30 cellular contexts compared by ENCODE assay signal in the genomic region with DNA sequence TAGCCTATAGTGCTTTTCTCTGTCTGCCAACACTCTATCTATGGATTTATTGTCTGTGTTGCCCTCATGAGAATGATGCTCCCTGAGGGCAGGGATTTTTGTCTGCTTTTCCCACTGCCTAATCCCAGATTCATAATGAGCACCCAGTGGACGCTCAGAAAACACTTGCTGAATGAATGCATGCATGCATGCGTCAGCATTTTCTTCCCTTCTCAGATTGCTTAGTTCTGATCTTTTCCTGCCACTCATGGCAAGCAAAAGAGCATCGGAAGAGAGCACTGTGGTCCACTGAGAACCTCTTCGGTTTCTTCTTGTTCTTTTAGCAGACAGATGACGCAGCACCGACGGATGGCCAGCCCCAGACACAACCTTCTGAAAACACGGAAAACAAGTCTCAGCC.
"Had no signal": no experiment of that assay in that cellular context is flagged by ENCODE, and none has a peak within 500 bp of the region (broad histone marks: within the 10 kb centered on the region; RNA-seq: fewer than 3 reads in every experiment).

No MANE protein-coding gene starts in this region.

- ATAC-seq: activated CD4-positive, alpha-beta T cell treated with anti-CD3 and anti-CD28 coated beads for 36 hours; activated CD4-positive, CD25-positive, alpha-beta regulatory T cell treated with anti-CD3 and anti-CD28 coated beads, Interleukin-2, amount 50 U/mL, for 24 hours; activated CD8-positive, alpha-beta memory T cell treated with anti-CD3 and anti-CD28 coated beads, Interleukin-2, amount 10 ng/mL, durations not matched to agents 7 days and 5 days; activated CD8-positive, alpha-beta T cell treated with anti-CD3 and anti-CD28 coated beads, Interleukin-2, amount 10 ng/mL, durations not matched to agents 7 days and 5 days; activated naive CD8-positive, alpha-beta T cell treated with anti-CD3 and anti-CD28 coated beads, Interleukin-2, amount 50 U/mL, for 24 hours; WTC11 had no signal

- H3K36me3 ChIP-seq: ascending aorta, WERI-Rb-1 had no signal

- H3K4me1 ChIP-seq: ascending aorta had no signal

- H3K27ac ChIP-seq: ascending aorta, WERI-Rb-1 had no signal

- DNase-seq: activated CD4-positive, alpha-beta memory T cell treated with anti-CD3 and anti-CD28 coated beads, Interleukin-2, amount 10 ng/mL, durations not matched to agents 7 days and 5 days; activated CD4-positive, alpha-beta T cell treated with anti-CD3 and anti-CD28 coated beads for 1 hour; activated CD4-positive, alpha-beta T cell treated with anti-CD3 and anti-CD28 coated beads for 36 hours; activated CD4-positive, alpha-beta T cell treated with anti-CD3 and anti-CD28 coated beads for 48 hours; activated CD4-positive, alpha-beta T cell treated with anti-CD3 and anti-CD28 coated beads, Interleukin-2, amount 10 ng/mL, durations not matched to agents 7 days and 5 days; activated CD4-positive, alpha-beta T cell treated with anti-CD3 and anti-CD28 coated beads, Interleukin-2, amount 50 U/mL, for 48 hours; activated CD4-positive, CD25-positive, alpha-beta regulatory T cell; activated CD8-positive, alpha-beta memory T cell treated with anti-CD3 and anti-CD28 coated beads for 24 hours; activated CD8-positive, alpha-beta memory T cell treated with anti-CD3 and anti-CD28 coated beads, Interleukin-2, amount 10 ng/mL, durations not matched to agents 7 days and 5 days; activated CD8-positive, alpha-beta memory T cell treated with anti-CD3 and anti-CD28 coated beads, Interleukin-2, amount 50 U/mL, for 48 hours; activated CD8-positive, alpha-beta T cell treated with anti-CD3 and anti-CD28 coated beads, Interleukin-2, amount 10 ng/mL, durations not matched to agents 7 days and 5 days; activated effector memory CD4-positive, alpha-beta T cell treated with Interleukin-2 at 50 U/mL for 16 hours; activated gamma-delta T cell; activated naive CD4-positive, alpha-beta T cell treated with anti-CD3 and anti-CD28 coated beads, Interleukin-2, amount 10 ng/mL, durations not matched to agents 7 days and 5 days; activated naive CD4-positive, alpha-beta T cell treated with Interleukin-2 at 50 U/mL for 16 hours; activated naive CD8-positive, alpha-beta T cell treated with anti-CD3 and anti-CD28 coated beads, Interleukin-2, amount 10 ng/mL, durations not matched to agents 7 days and 5 days; activated naive CD8-positive, alpha-beta T cell treated with anti-CD3 and anti-CD28 coated beads, Interleukin-2, amount 50 U/mL, for 24 hours; activated T-cell treated with anti-CD3 and anti-CD28 coated beads, Interleukin-2, amount 50 U/mL, for 24 hours; activated T-cell treated with anti-CD3 and anti-CD28 coated beads, Interleukin-2, amount 50 U/mL, for 48 hours; amygdala; anterior cingulate cortex; central memory CD4-positive, alpha-beta T cell; cerebellar nuclear complex; T-helper 1 cell; T-helper 2 cell; T-helper 9 cell; WERI-Rb-1 had no signal

- H3K9me3 ChIP-seq: ascending aorta had no signal

- H3K27me3 ChIP-seq: ascending aorta had no signal

- H3K4me3 ChIP-seq: ascending aorta had no signal
